In genomic region chr7:154640266-154640865, GRCh38 we compare ENCODE assay signal across 13 cellular contexts.
DNase-seq lines count a peak whose midpoint lies in the region; ATAC-seq, FAIRE-seq and TF ChIP-seq lines count a peak whose summit lies in the region.
"Had no signal": no experiment of that assay in that cellular context is flagged by ENCODE, and none has a peak within 500 bp of the region (broad histone marks: within the 10 kb centered on the region; RNA-seq: fewer than 3 reads in every experiment).

No MANE protein-coding gene starts in this region.

- ATAC-seq in HG02938 (IDR thresholded peaks at IDR 0.05; ENCODE audit: unreplicated experiment) = no peak
- ATAC-seq: upper lobe of right lung had no signal

- FAIRE-seq in GM12891 (lab: Jason Lieb, UNC) = no peak
- FAIRE-seq: G401.6 had no signal

- no peak overlapping the region for H3K9ac ChIP-seq in OCI-LY3 (ENCODE audit: low read length)

- no peaks in the 10 kb centered on the region for H4K20me1 ChIP-seq in OCI-LY3 (ENCODE audit: insufficient read depth, low read length)

- 56 to 75% methylated on average over 10 of the region's 10 CpGs for WGBS in testis, 2 donors

- TF ChIP-seq CTCF in OCI-LY3 (IDR thresholded peaks at IDR 0.05; ENCODE audit: low read depth, low read length) = peak; percentile 34
- TF ChIP-seq CTCF in testis (IDR thresholded peaks at IDR 0.05) = peak; percentile 8 to 27 (median 23)

- peaks cover 9% of the 10 kb centered on the region; the same call in 1 of the 2 replicates for H3K27me3 ChIP-seq in OCI-LY3 (ENCODE audit: low read depth, low read length)
- H3K27me3 ChIP-seq in testis = no peaks in the 10 kb centered on the region
- H3K27me3 ChIP-seq: sigmoid colon, upper lobe of right lung had no signal

- no peak overlapping the region for H2AFZ ChIP-seq in OCI-LY3 (ENCODE audit: low read depth, low read length)

- no peaks in the 10 kb centered on the region for H3K4me1 ChIP-seq in OCI-LY3 (ENCODE audit: low read length)
- no peaks in the 10 kb centered on the region for H3K4me1 ChIP-seq in testis
- H3K4me1 ChIP-seq: sigmoid colon, upper lobe of right lung had no signal

- H3K79me2 ChIP-seq in OCI-LY3 (ENCODE audit: low read length) = no peaks in the 10 kb centered on the region

- H3K4me3 ChIP-seq in OCI-LY3 (ENCODE audit: low read length) (no peak overlapping the region), testis (no peak overlapping the region)
- H3K4me3 ChIP-seq: sigmoid colon, upper lobe of right lung had no signal

- TF ChIP-seq POLR2A in testis (IDR thresholded peaks at IDR 0.05) = no peak
- no peak for TF ChIP-seq POLR2A in GM12891 (IDR thresholded peaks at IDR 0.05; ENCODE audit: low read depth, low read length)

- intact Hi-C loops in head of caudate nucleus (cut with DNase I) = no loop called here
- intact Hi-C loops in testis (cut with DNase I; ENCODE audit: low total_unique reads) = no loop called here

- H3K4me2 ChIP-seq in OCI-LY3 (ENCODE audit: low read length) = no peak overlapping the region

- H3K9me3 ChIP-seq in OCI-LY3 (ENCODE audit: insufficient read depth, low read length) (no peaks in the 10 kb centered on the region), testis (no peaks in the 10 kb centered on the region)
- H3K9me3 ChIP-seq: upper lobe of right lung had no signal

- peak; percentile 1 to 2 for DNase-seq in SHP77 (lab: John Stamatoyannopoulos, UW)
- DNase-seq in SHP77 treated with DMSO at 0.1 percent for 48 hours (lab: John Stamatoyannopoulos, UW) = no peak
- peak in 41 of 42 donors; percentile 34 to 85 (median 65) for DNase-seq in head of caudate nucleus
- peak; percentile 36 for DNase-seq in testis
- no peak for DNase-seq in GM12891 (ENCODE audit: insufficient read length, low spot score)
- no peak for DNase-seq in activated effector memory CD4-positive, alpha-beta T cell treated with anti-CD3 and anti-CD28 coated beads, Interleukin-2, amount 50 U/mL, for 16 hours
- DNase-seq: NCI-H2081, sigmoid colon, upper lobe of right lung had no signal

- H3K27ac ChIP-seq in OCI-LY3 (ENCODE audit: low read length) = no peak overlapping the region
- H3K27ac ChIP-seq in testis = no peak overlapping the region
- H3K27ac ChIP-seq: epithelial cell of prostate, sigmoid colon, upper lobe of right lung had no signal

- H3K36me3 ChIP-seq in OCI-LY3 (replicated peaks; ENCODE audit: low read depth, low read length) (no peaks in the 10 kb centered on the region), testis (ENCODE audit: low read depth, missing control alignments) (no peaks in the 10 kb centered on the region)
- H3K36me3 ChIP-seq: sigmoid colon, upper lobe of right lung had no signal

TF ChIP-seq in GM12891, 5 proteins besides CTCF, POLR2A, EP300 and RAD21:
- TF ChIP-seq TAF1 (IDR thresholded peaks at IDR 0.05; ENCODE audit: low read depth, low read length) (no peak), SPI1 (IDR thresholded peaks at IDR 0.05; ENCODE audit: low read depth, low read length) (no peak), PAX5 (IDR thresholded peaks at IDR 0.05; ENCODE audit: insufficient read depth, low read length, severe bottlenecking) (no peak), POU2F2 (IDR thresholded peaks at IDR 0.05; ENCODE audit: low read depth, low read length) (no peak), POLR2AphosphoS5 (IDR thresholded peaks at IDR 0.05; ENCODE audit: low read depth, low read length) (no peak)

Comparison
In these comparisons a context has a peak if more than half of its experiments do, and no peak if none do; other contexts are left out.
1. DNase-seq: peak in SHP77 (2 of 2), head of caudate nucleus (41 of 42) and testis (single experiment); none in SHP77 treated with DMSO at 0.1 percent for 48 hours (single experiment), GM12891 (single experiment) and activated effector memory CD4-positive, alpha-beta T cell treated with anti-CD3 and anti-CD28 coated beads, Interleukin-2, amount 50 U/mL, for 16 hours (single experiment).